ENCODE assay signal across 1 cellular context in genomic region chr6:163651910-163652309, GRCh38.
TF ChIP-seq lines count a peak whose summit lies in the region.

No MANE protein-coding gene starts in this region.

TF ChIP-seq in GM23338, 12 proteins besides CTCF, POLR2A, EP300 and RAD21 (continued from another document):
- TF ChIP-seq ZNF462 (CRISPR knock-in tag; IDR thresholded peaks at IDR 0.05) (no peak), JUNB (IDR thresholded peaks at IDR 0.05; ENCODE audit: unreplicated experiment) (no peak), EZH2phosphoT487 (IDR thresholded peaks at IDR 0.05; ENCODE audit: unreplicated experiment) (no peak), ETS1 (IDR thresholded peaks at IDR 0.05) (no peak), POLR2AphosphoS5 (IDR thresholded peaks at IDR 0.05; ENCODE audit: low read depth) (no peak)
TF ChIP-seq in GM23338: peak in this region for 0.
